26 cellular contexts compared by ENCODE assay signal in genomic region chr10:30991647-30992011, GRCh38. TPM values are rescaled to one million over a fixed set of nuclear protein-coding genes. Genes with fewer than 3 reads are reported as not detected.
DNase-seq lines count a peak whose midpoint lies in the region; ATAC-seq and TF ChIP-seq lines count a peak whose summit lies in the region.
"Had no signal": no experiment of that assay in that cellular context is flagged by ENCODE, and none has a peak within 500 bp of the region (broad histone marks: within the 10 kb centered on the region; RNA-seq: fewer than 3 reads in every experiment).

No MANE protein-coding gene starts in this region.

- no peak overlapping the region for H3K9ac ChIP-seq in subcutaneous abdominal adipose tissue (ENCODE audit: low read length in 5 of 5)
- H3K9ac ChIP-seq: BLaER1 treated with 17β-estradiol and CSF1 and Interleukin-3, amounts not matched to agents 10 nM and 100 nM had no signal

- H3K27ac ChIP-seq in HL-60 (replicated peaks), result peak overlapping the region; percentile 11; the same call in 1 of the 2 replicates
- H3K27ac ChIP-seq in right atrium auricular region, result peak overlapping the region; percentile 51 to 83
- H3K27ac ChIP-seq in subcutaneous abdominal adipose tissue (ENCODE audit: low read depth, low read length), result peak overlapping the region; percentile 79
- H3K27ac ChIP-seq: BLaER1 treated with 17β-estradiol and CSF1 and Interleukin-3, amounts not matched to agents 10 nM and 100 nM; brain microvascular endothelial cell; sigmoid colon had no signal

- intact Hi-C loops in activated T-helper 1 cell treated with anti-CD3 and anti-CD28 coated beads, Interleukin-12 subunit alpha, Interleukin-12 subunit beta, Interleukin-2, Interleukin-4 antibody, amounts not matched to agents 30 ng/mL and 10 ng/mL and 1 ng/mL, durations not matched to agents 14 hours and 24 hours and 36 hours (cut with micrococcal nuclease), result no loop called here

- peaks cover 12% of the 10 kb centered on the region for H3K4me1 Mint-ChIP-seq in activated T-helper 1 cell treated with anti-CD3 and anti-CD28 coated beads, Interleukin-12 subunit alpha, Interleukin-12 subunit beta, Interleukin-2, Interleukin-4 antibody, amounts not matched to agents 30 ng/mL and 10 ng/mL and 1 ng/mL, durations not matched to agents 14 hours and 24 hours and 36 hours (ENCODE audit: low read depth)

- H3K9me3 ChIP-seq in right atrium auricular region (peaks cover 0 to 6% of the 10 kb centered on the region in 2 donors), subcutaneous abdominal adipose tissue (ENCODE audit: control insufficient read depth in 5 of 5, low read length in 5 of 5) (peaks cover 0 to 2% (median 0%) of the 10 kb centered on the region in 5 donors)
- H3K9me3 ChIP-seq: gastrocnemius medialis had no signal

- H3K27me3 ChIP-seq in HL-60 (ENCODE audit: insufficient read depth, poor library complexity, severe bottlenecking) (no peaks in the 10 kb centered on the region), right atrium auricular region (no peaks in the 10 kb centered on the region), subcutaneous abdominal adipose tissue (ENCODE audit: control insufficient read depth in 5 of 5, insufficient read depth in 4 of 5, low read length in 5 of 5) (no peaks in the 10 kb centered on the region)
- H3K27me3 ChIP-seq: BLaER1 treated with 17β-estradiol and CSF1 and Interleukin-3, amounts not matched to agents 10 nM and 100 nM; brain microvascular endothelial cell; gastrocnemius medialis; sigmoid colon; stomach had no signal

- H3K27me3 Mint-ChIP-seq in activated T-helper 1 cell treated with anti-CD3 and anti-CD28 coated beads, Interleukin-12 subunit alpha, Interleukin-12 subunit beta, Interleukin-2, Interleukin-4 antibody, amounts not matched to agents 30 ng/mL and 10 ng/mL and 1 ng/mL, durations not matched to agents 14 hours and 24 hours and 36 hours (ENCODE audit: insufficient read depth), result no peaks in the 10 kb centered on the region
- H3K27me3 Mint-ChIP-seq: activated CD4-positive, alpha-beta memory T cell treated with anti-CD3 and anti-CD28 coated beads for 36 hours had no signal

- H3K9me3 Mint-ChIP-seq in activated T-helper 1 cell treated with anti-CD3 and anti-CD28 coated beads, Interleukin-12 subunit alpha, Interleukin-12 subunit beta, Interleukin-2, Interleukin-4 antibody, amounts not matched to agents 30 ng/mL and 10 ng/mL and 1 ng/mL, durations not matched to agents 14 hours and 24 hours and 36 hours, result peaks cover 26% of the 10 kb centered on the region

- H3K36me3 ChIP-seq in right atrium auricular region (no peaks in the 10 kb centered on the region), subcutaneous abdominal adipose tissue (ENCODE audit: control insufficient read depth in 5 of 5, insufficient read depth in 5 of 5, low read length in 5 of 5) (no peaks in the 10 kb centered on the region)
- H3K36me3 ChIP-seq: brain microvascular endothelial cell, gastrocnemius medialis, sigmoid colon, stomach had no signal

- no peak overlapping the region for H3K4me3 Mint-ChIP-seq in activated T-helper 1 cell treated with anti-CD3 and anti-CD28 coated beads, Interleukin-12 subunit alpha, Interleukin-12 subunit beta, Interleukin-2, Interleukin-4 antibody, amounts not matched to agents 30 ng/mL and 10 ng/mL and 1 ng/mL, durations not matched to agents 14 hours and 24 hours and 36 hours
- H3K4me3 Mint-ChIP-seq: activated CD4-positive, alpha-beta memory T cell treated with anti-CD3 and anti-CD28 coated beads for 36 hours; activated naive CD4-positive, alpha-beta T cell treated with anti-CD3 and anti-CD28 coated beads for 36 hours; T-helper 1 cell treated with Interleukin-12 subunit alpha and Interleukin-12 subunit beta and Interleukin-4 antibody, amounts not matched to agents 30 μg/mL and 1 μg/mL, for 36 hours had no signal

- H3K36me3 Mint-ChIP-seq in activated T-helper 1 cell treated with anti-CD3 and anti-CD28 coated beads, Interleukin-12 subunit alpha, Interleukin-12 subunit beta, Interleukin-2, Interleukin-4 antibody, amounts not matched to agents 30 ng/mL and 10 ng/mL and 1 ng/mL, durations not matched to agents 14 hours and 24 hours and 36 hours (ENCODE audit: low read depth), result peaks cover 19% of the 10 kb centered on the region

- no peak overlapping the region for H3K4me3 ChIP-seq in HL-60 (replicated peaks; ENCODE audit: insufficient read depth, low read length)
- no peak overlapping the region for H3K4me3 ChIP-seq in right atrium auricular region
- H3K4me3 ChIP-seq in subcutaneous abdominal adipose tissue (ENCODE audit: low read depth in 1 of 5, low read length in 5 of 5), result no peak overlapping the region
- H3K4me3 ChIP-seq: BLaER1 treated with 17β-estradiol and CSF1 and Interleukin-3, amounts not matched to agents 10 nM and 100 nM; gastrocnemius medialis; sigmoid colon; stomach had no signal

- H3K27ac Mint-ChIP-seq in activated T-helper 1 cell treated with anti-CD3 and anti-CD28 coated beads, Interleukin-12 subunit alpha, Interleukin-12 subunit beta, Interleukin-2, Interleukin-4 antibody, amounts not matched to agents 30 ng/mL and 10 ng/mL and 1 ng/mL, durations not matched to agents 14 hours and 24 hours and 36 hours, result peak overlapping the region; percentile 13
- H3K27ac Mint-ChIP-seq: activated CD4-positive, alpha-beta memory T cell treated with anti-CD3 and anti-CD28 coated beads for 36 hours; activated naive CD4-positive, alpha-beta T cell treated with anti-CD3 and anti-CD28 coated beads for 36 hours; T-helper 1 cell treated with Interleukin-12 subunit alpha and Interleukin-12 subunit beta and Interleukin-4 antibody, amounts not matched to agents 30 μg/mL and 1 μg/mL, for 36 hours had no signal

- no peak for ATAC-seq in GM18517 (IDR thresholded peaks at IDR 0.05; ENCODE audit: unreplicated experiment)
- ATAC-seq: activated CD4-positive, CD25-positive, alpha-beta regulatory T cell treated with anti-CD3 and anti-CD28 coated beads, Interleukin-2, amount 50 U/mL, for 24 hours; SK-N-SH treated with all-trans-retinoic acid at 6 μM for 48 hours had no signal

- no peak for DNase-seq in HL-60 (ENCODE audit: low read depth in 1 of 2, low spot score in 1 of 2)
- DNase-seq in activated T-helper 1 cell treated with anti-CD3 and anti-CD28 coated beads, Interleukin-12 subunit alpha, Interleukin-12 subunit beta, Interleukin-2, Interleukin-4 antibody, amounts not matched to agents 30 ng/mL and 10 ng/mL and 1 ng/mL, durations not matched to agents 14 hours and 24 hours and 36 hours (ENCODE audit: low spot score), result no peak
- DNase-seq in right atrium auricular region (ENCODE audit: low spot score), result no peak
- no peak for DNase-seq in KG1 (lab: John Stamatoyannopoulos, UW)
- DNase-seq in SHP77 treated with DMSO at 0.1 percent for 48 hours (lab: John Stamatoyannopoulos, UW), result no peak
- DNase-seq: activated CD4-positive, alpha-beta memory T cell treated with anti-CD3 and anti-CD28 coated beads for 36 hours; activated CD8-positive, alpha-beta memory T cell treated with anti-CD3 and anti-CD28 coated beads, Interleukin-2, amount 50 U/mL, for 4 hours; activated naive CD4-positive, alpha-beta T cell treated with anti-CD3 and anti-CD28 coated beads for 36 hours; brain microvascular endothelial cell; COR-L47; effector CD4-positive, alpha-beta T cell; gastrocnemius medialis; hippocampal formation; NCI-H1092 treated with DMSO at 0.1 percent for 48 hours; NCI-H187; NCI-H2171; sigmoid colon; stimulated activated CD4-positive, alpha-beta T cell treated with anti-CD3 and anti-CD28 coated beads, Interleukin-4, amount 100 ng/mL, for 1 hour; stomach; trophoblast cell had no signal

- TF ChIP-seq CTCF in HL-60 (IDR thresholded peaks at IDR 0.05; ENCODE audit: insufficient read depth, low read length), result no peak
- TF ChIP-seq CTCF in right atrium auricular region (IDR thresholded peaks at IDR 0.05), result no peak

- peaks cover 0 to 51% of the 10 kb centered on the region in 2 donors for H3K4me1 ChIP-seq in right atrium auricular region
- peaks cover 3 to 32% (median 31%) of the 10 kb centered on the region in 5 donors for H3K4me1 ChIP-seq in subcutaneous abdominal adipose tissue (ENCODE audit: control insufficient read depth in 5 of 5, insufficient read depth in 5 of 5, low read length in 5 of 5)

RNA-seq across cellular contexts. Expression of gene ZNF438, which starts 40.0 kb away (rescaled TPM):
- 2.4 and 2.6 TPM in 2 replicates for total RNA-seq in activated T-helper 1 cell treated with anti-CD3 and anti-CD28 coated beads, Interleukin-12 subunit alpha, Interleukin-12 subunit beta, Interleukin-2, Interleukin-4 antibody, amounts not matched to agents 30 ng/mL and 10 ng/mL and 1 ng/mL, durations not matched to agents 14 hours and 24 hours and 36 hours
- 10 to 100 TPM; 13.4 to 14.5 TPM for total RNA-seq in right atrium auricular region

Comparison
In these comparisons a context has a peak if more than half of its experiments do, and no peak if none do; other contexts are left out.
1. H3K27ac ChIP-seq: peak in every context shown above with its lines; median percentile 79 in subcutaneous abdominal adipose tissue; 67 in right atrium auricular region; 11 in HL-60.